ENCODE assay signal across 18 cellular contexts in genomic region chr22:50452649-50453048, GRCh38. TPM values are rescaled to one million over a fixed set of nuclear protein-coding genes. Genes with fewer than 3 reads are reported as not detected.
A peak's percentile ranks its signal among the peaks of the same experiment; 100 is the strongest.
DNase-seq lines count a peak whose midpoint lies in the region; ATAC-seq lines count a peak whose summit lies in the region.
"Had no signal": no experiment of that assay in that cellular context is flagged by ENCODE, and none has a peak within 500 bp of the region (broad histone marks: within the 10 kb centered on the region; RNA-seq: fewer than 3 reads in every experiment).

No MANE protein-coding gene starts in this region.

- intact Hi-C loops in activated CD4-positive, alpha-beta T cell treated with anti-CD3 and anti-CD28 coated beads, Interleukin-2, amount 10 ng/mL, durations not matched to agents 24 days and 14 days (cut with micrococcal nuclease), result loop anchor here (5.0 kb wide), 1 partner anchor 55 kb away; the partner anchor contains the start of genes LMF2 and NCAPH2
- intact Hi-C loops in posterior cingulate gyrus (cut with DNase I), result no loop called here

- no peak overlapping the region for H3K9ac ChIP-seq in SK-N-MC (ENCODE audit: insufficient read length)

- H3K4me3 ChIP-seq in SK-N-MC, result no peak overlapping the region
- H3K4me3 ChIP-seq: A549, cardiac muscle cell, PC-9, spleen had no signal

- H3K27ac Mint-ChIP-seq in activated CD4-positive, alpha-beta T cell treated with anti-CD3 and anti-CD28 coated beads, Interleukin-2, amount 10 ng/mL, durations not matched to agents 24 days and 14 days, result peak overlapping the region; percentile 54
- H3K27ac Mint-ChIP-seq in central memory CD8-positive, alpha-beta T cell (ENCODE audit: low read depth), result peak overlapping the region; percentile 89
- peak overlapping the region; percentile 94 for H3K27ac Mint-ChIP-seq in stimulated activated effector memory CD8-positive, alpha-beta T cell treated with anti-CD3 and anti-CD28 coated beads, Interleukin-12 subunit alpha, Interleukin-12 subunit beta, amount 100 ng/mL, for 72 hours
- H3K27ac Mint-ChIP-seq: nephron had no signal

- no peaks in the 10 kb centered on the region for H3K27me3 Mint-ChIP-seq in activated CD4-positive, alpha-beta T cell treated with anti-CD3 and anti-CD28 coated beads, Interleukin-2, amount 10 ng/mL, durations not matched to agents 24 days and 14 days
- no peaks in the 10 kb centered on the region for H3K27me3 Mint-ChIP-seq in central memory CD8-positive, alpha-beta T cell

- H3K4me1 Mint-ChIP-seq in activated CD4-positive, alpha-beta T cell treated with anti-CD3 and anti-CD28 coated beads, Interleukin-2, amount 10 ng/mL, durations not matched to agents 24 days and 14 days, result peaks cover 13% of the 10 kb centered on the region
- H3K4me1 Mint-ChIP-seq in central memory CD8-positive, alpha-beta T cell, result peaks cover 35% of the 10 kb centered on the region
- peaks cover 50% of the 10 kb centered on the region for H3K4me1 Mint-ChIP-seq in stimulated activated effector memory CD8-positive, alpha-beta T cell treated with anti-CD3 and anti-CD28 coated beads, Interleukin-12 subunit alpha, Interleukin-12 subunit beta, amount 100 ng/mL, for 72 hours
- H3K4me1 Mint-ChIP-seq: nephron had no signal

- no peaks in the 10 kb centered on the region for H3K9me3 Mint-ChIP-seq in activated CD4-positive, alpha-beta T cell treated with anti-CD3 and anti-CD28 coated beads, Interleukin-2, amount 10 ng/mL, durations not matched to agents 24 days and 14 days
- no peaks in the 10 kb centered on the region for H3K9me3 Mint-ChIP-seq in central memory CD8-positive, alpha-beta T cell
- no peaks in the 10 kb centered on the region for H3K9me3 Mint-ChIP-seq in stimulated activated effector memory CD8-positive, alpha-beta T cell treated with anti-CD3 and anti-CD28 coated beads, Interleukin-12 subunit alpha, Interleukin-12 subunit beta, amount 100 ng/mL, for 72 hours
- H3K9me3 Mint-ChIP-seq: nephron had no signal

- no peak for ATAC-seq in central memory CD8-positive, alpha-beta T cell (replicated peaks; ENCODE audit: extremely low read depth, poor library complexity, severe bottlenecking)
- ATAC-seq in stimulated activated effector memory CD8-positive, alpha-beta T cell treated with anti-CD3 and anti-CD28 coated beads, Interleukin-12 subunit alpha, Interleukin-12 subunit beta, amount 100 ng/mL, for 72 hours, result no peak
- ATAC-seq: A549 had no signal

- peaks cover 45% of the 10 kb centered on the region for H3K36me3 Mint-ChIP-seq in activated CD4-positive, alpha-beta T cell treated with anti-CD3 and anti-CD28 coated beads, Interleukin-2, amount 10 ng/mL, durations not matched to agents 24 days and 14 days (ENCODE audit: low read depth)
- peaks cover 74% of the 10 kb centered on the region for H3K36me3 Mint-ChIP-seq in central memory CD8-positive, alpha-beta T cell (ENCODE audit: insufficient read depth)
- peaks cover 88% of the 10 kb centered on the region for H3K36me3 Mint-ChIP-seq in stimulated activated effector memory CD8-positive, alpha-beta T cell treated with anti-CD3 and anti-CD28 coated beads, Interleukin-12 subunit alpha, Interleukin-12 subunit beta, amount 100 ng/mL, for 72 hours

- H3K4me3 Mint-ChIP-seq in activated CD4-positive, alpha-beta T cell treated with anti-CD3 and anti-CD28 coated beads, Interleukin-2, amount 10 ng/mL, durations not matched to agents 24 days and 14 days, result no peak overlapping the region
- no peak overlapping the region for H3K4me3 Mint-ChIP-seq in central memory CD8-positive, alpha-beta T cell
- H3K4me3 Mint-ChIP-seq in stimulated activated effector memory CD8-positive, alpha-beta T cell treated with anti-CD3 and anti-CD28 coated beads, Interleukin-12 subunit alpha, Interleukin-12 subunit beta, amount 100 ng/mL, for 72 hours, result peak overlapping the region; percentile 54
- H3K4me3 Mint-ChIP-seq: nephron had no signal

- no peaks in the 10 kb centered on the region for H3K9me3 ChIP-seq in SK-N-MC (ENCODE audit: low read depth, low read length)
- H3K9me3 ChIP-seq: A549, spleen had no signal

- no peak for DNase-seq in activated CD4-positive, alpha-beta T cell treated with anti-CD3 and anti-CD28 coated beads, Interleukin-2, amount 10 ng/mL, durations not matched to agents 24 days and 14 days
- DNase-seq in activated CD4-positive, alpha-beta T cell treated with anti-CD3 and anti-CD28 coated beads for 4 hours, result no peak
- DNase-seq in SK-N-MC (ENCODE audit: low read depth, low spot score) (no peak), posterior cingulate gyrus (no peak), HUDEP-2 (lab: John Stamatoyannopoulos, UW; ENCODE audit: unreplicated experiment in 76 of 76) (no peak), dedifferentiated amniotic fluid mesenchymal stem cell (ENCODE audit: extremely low spot score) (no peak)
- no peak for DNase-seq in central memory CD8-positive, alpha-beta T cell (ENCODE audit: low spot score in 2 of 2)
- DNase-seq in stimulated activated effector memory CD8-positive, alpha-beta T cell treated with anti-CD3 and anti-CD28 coated beads, Interleukin-12 subunit alpha, Interleukin-12 subunit beta, amount 100 ng/mL, for 72 hours (ENCODE audit: low spot score in 2 of 2), result no peak
- DNase-seq: effector memory CD4-positive, alpha-beta T cell; mammary epithelial cell; NCI-H1436; NCI-H82; PC-9; spleen; trophoblast cell had no signal

- peak overlapping the region; percentile 5; the same call in 1 of the 2 replicates for H3K27ac ChIP-seq in SK-N-MC
- H3K27ac ChIP-seq: A549, cardiac muscle cell, PC-9, spleen had no signal

- H3K36me3 ChIP-seq in SK-N-MC (ENCODE audit: insufficient read depth, low read length), result peaks cover 34% of the 10 kb centered on the region

RNA-seq across cellular contexts. Expression of gene SBF1, which starts 22.2 kb away (rescaled TPM):
- total RNA-seq in activated CD4-positive, alpha-beta T cell treated with anti-CD3 and anti-CD28 coated beads, Interleukin-2, amount 10 ng/mL, durations not matched to agents 24 days and 14 days, result 108 and 115 TPM in 2 replicates

RNA-seq across cellular contexts. Expression of gene ADM2, which starts 28.7 kb away (rescaled TPM):
- 3.0 and 3.2 TPM in 2 replicates for total RNA-seq in activated CD4-positive, alpha-beta T cell treated with anti-CD3 and anti-CD28 coated beads, Interleukin-2, amount 10 ng/mL, durations not matched to agents 24 days and 14 days

RNA-seq across cellular contexts. Expression of gene MIOX, which starts 34.0 kb away (rescaled TPM):
- 0.21 and 0.40 TPM in 2 replicates for total RNA-seq in activated CD4-positive, alpha-beta T cell treated with anti-CD3 and anti-CD28 coated beads, Interleukin-2, amount 10 ng/mL, durations not matched to agents 24 days and 14 days
- total RNA-seq: cardiac muscle cell, mammary epithelial cell had no signal

RNA-seq across cellular contexts. Expression of gene LMF2, which starts 54.9 kb away (rescaled TPM):
- total RNA-seq in activated CD4-positive, alpha-beta T cell treated with anti-CD3 and anti-CD28 coated beads, Interleukin-2, amount 10 ng/mL, durations not matched to agents 24 days and 14 days, result 78.4 and 79.2 TPM in 2 replicates

RNA-seq across cellular contexts. Expression of gene NCAPH2, which starts 55.4 kb away (rescaled TPM):
- 131 and 133 TPM in 2 replicates for total RNA-seq in activated CD4-positive, alpha-beta T cell treated with anti-CD3 and anti-CD28 coated beads, Interleukin-2, amount 10 ng/mL, durations not matched to agents 24 days and 14 days
